ENCODE assay signal across 16 cellular contexts in genomic region chr6:52359403-52359802, GRCh38.
"Had no signal": no experiment of that assay in that cellular context is flagged by ENCODE, and none has a peak within 500 bp of the region (broad histone marks: within the 10 kb centered on the region; RNA-seq: fewer than 3 reads in every experiment).

No MANE protein-coding gene starts in this region.

- H3K4me3 ChIP-seq: esophagus squamous epithelium, heart left ventricle, upper lobe of right lung had no signal

- DNase-seq: activated CD4-positive, alpha-beta T cell treated with anti-CD3 and anti-CD28 coated beads, Interleukin-2, amount 10 ng/mL, durations not matched to agents 7 days and 5 days; activated CD4-positive, CD25-positive, alpha-beta regulatory T cell; activated CD8-positive, alpha-beta memory T cell treated with anti-CD3 and anti-CD28 coated beads for 24 hours; activated naive CD4-positive, alpha-beta T cell treated with anti-CD3 and anti-CD28 coated beads for 36 hours; esophagus squamous epithelium; foreskin melanocyte; heart left ventricle; mammary epithelial cell; retina; small intestine; stimulated activated naive B cell treated with anti-CD40 and anti-IgM and Interleukin-4, amounts not matched to agents 10 μg/mL and 1 μg/mL and 100 μg/mL, for 72 hours; T-helper 17 cell; upper lobe of right lung had no signal

- FAIRE-seq: astrocyte, colon, small intestine had no signal

- ATAC-seq: heart left ventricle; left lobe of liver; stimulated activated naive B cell treated with anti-CD40 and anti-IgM and Interleukin-4, amounts not matched to agents 10 μg/mL and 1 μg/mL and 100 μg/mL, for 72 hours; T-helper 17 cell; upper lobe of right lung had no signal

- H3K36me3 ChIP-seq: esophagus squamous epithelium, heart left ventricle, upper lobe of right lung had no signal

- H3K9me3 ChIP-seq: esophagus squamous epithelium, heart left ventricle, upper lobe of right lung had no signal

- H3K27ac ChIP-seq: upper lobe of right lung had no signal

- H3K27me3 ChIP-seq: esophagus squamous epithelium, heart left ventricle, upper lobe of right lung had no signal
